In genomic region chr3:37030573-37030972, GRCh38 we compare ENCODE assay signal across 24 cellular contexts. TPM values are rescaled to one million over a fixed set of nuclear protein-coding genes. Genes with fewer than 3 reads are reported as not detected.
DNase-seq lines count a peak whose midpoint lies in the region; ATAC-seq and TF ChIP-seq lines count a peak whose summit lies in the region.
"Had no signal": no experiment of that assay in that cellular context is flagged by ENCODE, and none has a peak within 500 bp of the region (broad histone marks: within the 10 kb centered on the region; RNA-seq: fewer than 3 reads in every experiment).

No MANE protein-coding gene starts in this region.

- POLR2A ChIA-PET in SK-N-SH (lab: Yijun Ruan, JAX) = interaction anchor here (1.1 kb wide), 1 partner anchor 11 kb away, joined by 3 read pairs; no protein-coding TSS in a partner anchor

- H3K4me3 ChIP-seq in SK-N-SH (ENCODE audit: low read depth in 2 of 2, low read length in 1 of 2) (no peak overlapping the region), coronary artery (no peak overlapping the region), thoracic aorta (no peak overlapping the region)
- H3K4me3 ChIP-seq: suprapubic skin had no signal

- H3K36me3 ChIP-seq in SK-N-SH (replicated peaks in 1 of 2; ENCODE audit: control insufficient read depth in 1 of 2, insufficient read depth in 2 of 2, low read length in 1 of 2) (peaks cover 53 to 68% of the 10 kb centered on the region in 2 experiments), thoracic aorta (no peaks in the 10 kb centered on the region)

- 0 out of 4 replicates have a peak overlapping the region, but pooled peaks have one; percentile 7 to 34 for H3K27ac ChIP-seq in SK-N-SH (ENCODE audit: low read depth in 2 of 2, low read length in 1 of 2)
- peak overlapping the region; percentile 72 to 82 for H3K27ac ChIP-seq in coronary artery
- peak overlapping the region; percentile 49 to 55 for H3K27ac ChIP-seq in thoracic aorta
- H3K27ac ChIP-seq: 22Rv1 had no signal

- H3K9ac ChIP-seq in SK-N-SH = no peak overlapping the region

- CTCF ChIA-PET in SK-N-SH (lab: Yijun Ruan, JAX) = no interaction called here

- H3K4me1 ChIP-seq in SK-N-SH (ENCODE audit: control insufficient read depth in 1 of 2, insufficient read depth in 2 of 2, low read depth in 1 of 2, low read length in 1 of 2) = peaks cover 0 to 2% of the 10 kb centered on the region in 2 experiments; a peak in 1 of 4 replicates
- H3K4me1 ChIP-seq in thoracic aorta (ENCODE audit: control insufficient read depth in 1 of 2, low read depth in 2 of 2) = peaks cover 20 to 72% of the 10 kb centered on the region in 2 donors

- DNase-seq in SK-N-SH (no peak), coronary artery (ENCODE audit: low spot score) (no peak), lung microvascular endothelial cell (ENCODE audit: low read depth in 2 of 2) (peak; percentile 33 to 95), thoracic aorta (ENCODE audit: low spot score) (no peak), T-helper 1 cell (no peak)
- DNase-seq: activated naive CD4-positive, alpha-beta T cell treated with Interleukin-2 at 50 U/mL for 16 hours; activated T-cell treated with anti-CD3 and anti-CD28 coated beads, Interleukin-2, amount 50 U/mL, for 4 hours; AML-193; amniotic stem cell; DMS53; foreskin melanocyte; GDM1; mesendoderm; naive thymus-derived CD4-positive, alpha-beta T cell; NCI-H2081 treated with DMSO at 0.1 percent for 48 hours; NCI-H446 treated with DMSO at 0.1 percent for 48 hours; NK-92 treated with Interleukin-12 subunit alpha and Interleukin-12 subunit beta, amount 100 ng/mL, for 24 hours; occipital lobe; T1000 had no signal

- H3K27me3 ChIP-seq in SK-N-SH (ENCODE audit: insufficient read depth) (no peaks in the 10 kb centered on the region), thoracic aorta (replicated peaks; ENCODE audit: insufficient read depth) (no peaks in the 10 kb centered on the region)
- H3K27me3 ChIP-seq: suprapubic skin had no signal

- no peaks in the 10 kb centered on the region for H3K9me2 ChIP-seq in SK-N-SH

- peaks cover 5% of the 10 kb centered on the region for H3F3A ChIP-seq in SK-N-SH (replicated peaks; ENCODE audit: insufficient read depth)

- no peaks in the 10 kb centered on the region for H3K79me2 ChIP-seq in SK-N-SH (ENCODE audit: insufficient read depth)

- TF ChIP-seq CTCF in SK-N-SH (IDR thresholded peaks at IDR 0.05) = no peak
- TF ChIP-seq CTCF in coronary artery (IDR thresholded peaks at IDR 0.05) = no peak
- no peak for TF ChIP-seq CTCF in thoracic aorta (IDR thresholded peaks at IDR 0.05)

- no peak for TF ChIP-seq RAD21 in SK-N-SH (IDR thresholded peaks at IDR 0.05; ENCODE audit: low read length)

- H3K4me2 ChIP-seq in SK-N-SH = no peak overlapping the region

- no peaks in the 10 kb centered on the region for H3K9me3 ChIP-seq in SK-N-SH
- H3K9me3 ChIP-seq in thoracic aorta = no peaks in the 10 kb centered on the region
- H3K9me3 ChIP-seq: suprapubic skin had no signal

- ATAC-seq in SK-N-SH treated with all-trans-retinoic acid at 6 μM for 48 hours = no peak
- ATAC-seq in thoracic aorta (ENCODE audit: insufficient number of reproducible peaks, low FRiP score, low read depth) = no peak
- ATAC-seq in HG03196 (IDR thresholded peaks at IDR 0.05; ENCODE audit: unreplicated experiment) = no peak
- ATAC-seq in GM21447 (IDR thresholded peaks at IDR 0.05; ENCODE audit: unreplicated experiment) = no peak
- ATAC-seq: activated T-cell treated with anti-CD3 and anti-CD28 coated beads, Interleukin-2, amount 50 U/mL, for 4 hours; naive thymus-derived CD4-positive, alpha-beta T cell had no signal

- H2AFZ ChIP-seq in SK-N-SH (ENCODE audit: low read depth) = no peak overlapping the region

- 86% methylated on average over 3 of the region's 3 CpGs for WGBS in SK-N-SH (ENCODE audit: low lambda C conversion rate)

- no peaks in the 10 kb centered on the region for H4K20me1 ChIP-seq in SK-N-SH (ENCODE audit: insufficient read depth)

- TF ChIP-seq EP300 in SK-N-SH (IDR thresholded peaks at IDR 0.05; ENCODE audit: borderline replicate concordance in 1 of 2, low read depth in 1 of 2, low read length in 1 of 2) = no peak

TF ChIP-seq in SK-N-SH, 30 proteins besides CTCF, POLR2A, EP300 and RAD21:
- no peak for TF ChIP-seq SMC3 (IDR thresholded peaks at IDR 0.05; ENCODE audit: low read depth, low read length)
- no peak for TF ChIP-seq JUND (IDR thresholded peaks at IDR 0.05)
- no peak for TF ChIP-seq GABPA (IDR thresholded peaks at IDR 0.05; ENCODE audit: low read depth)
- no peak for TF ChIP-seq POLR2AphosphoS5 (IDR thresholded peaks at IDR 0.05; ENCODE audit: low read depth, low read length)
- no peak for TF ChIP-seq PBX3 (IDR thresholded peaks at IDR 0.05)
- TF ChIP-seq ZBTB33 (IDR thresholded peaks at IDR 0.05; ENCODE audit: borderline replicate concordance, low read depth) = no peak
- no peak for TF ChIP-seq SIN3A (IDR thresholded peaks at IDR 0.05; ENCODE audit: borderline replicate concordance, low read depth, low read length)
- no peak for TF ChIP-seq EZH2phosphoT487 (IDR thresholded peaks at IDR 0.05; ENCODE audit: borderline replicate concordance, low read depth)

TF ChIP-seq in SK-N-SH treated with all-trans-retinoic acid at 6 μM for 48 hours, 23 proteins besides CTCF, POLR2A, EP300 and RAD21:
- TF ChIP-seq GLIS3 (CRISPR knock-in tag; IDR thresholded peaks at IDR 0.05) = no peak
- TF ChIP-seq TOX (CRISPR knock-in tag; IDR thresholded peaks at IDR 0.05; ENCODE audit: borderline replicate concordance) = no peak
- TF ChIP-seq ZNF70 (CRISPR knock-in tag; IDR thresholded peaks at IDR 0.05) = no peak
- no peak for TF ChIP-seq TCF4 (CRISPR knock-in tag; IDR thresholded peaks at IDR 0.05; ENCODE audit: borderline replicate concordance)
- no peak for TF ChIP-seq ZFP3 (CRISPR knock-in tag; IDR thresholded peaks at IDR 0.05)
- no peak for TF ChIP-seq BACH2 (CRISPR knock-in tag; IDR thresholded peaks at IDR 0.05; ENCODE audit: borderline replicate concordance)
- TF ChIP-seq POU6F1 (CRISPR knock-in tag; IDR thresholded peaks at IDR 0.05; ENCODE audit: borderline replicate concordance, low read depth) = no peak
- no peak for TF ChIP-seq PPARA (CRISPR knock-in tag; IDR thresholded peaks at IDR 0.05; ENCODE audit: borderline replicate concordance)
- no peak for TF ChIP-seq CSRNP3 (CRISPR knock-in tag; IDR thresholded peaks at IDR 0.05)

RNA-seq across cellular contexts. Expression of gene MLH1, which starts 37.3 kb away (rescaled TPM):
- 24.0 and 30.2 TPM in 2 replicates for polyA plus RNA-seq in SK-N-SH (2012; rRNA removed)
- 29.9 and 30.0 TPM in 2 replicates for polyA plus RNA-seq in SK-N-SH (2012; cell fraction: cytosol; rRNA removed)
- 22.7 and 23.9 TPM in 2 replicates for polyA plus RNA-seq in SK-N-SH (2012; cell fraction: nucleus; rRNA removed)
- total RNA-seq in lung microvascular endothelial cell (29.4 and 31.8 TPM in 2 replicates), thoracic aorta (10 to 100 TPM; 33.6 to 75.6 TPM)

RNA-seq across cellular contexts. Expression of gene EPM2AIP1, which starts 37.6 kb away (rescaled TPM):
- 4.7 and 6.5 TPM in 2 replicates for polyA plus RNA-seq in SK-N-SH (2012; rRNA removed)
- polyA plus RNA-seq in SK-N-SH (2012; cell fraction: cytosol; rRNA removed) = 5.2 and 5.7 TPM in 2 replicates
- polyA plus RNA-seq in SK-N-SH (2012; cell fraction: nucleus; rRNA removed) = 7.8 and 14.2 TPM in 2 replicates
- total RNA-seq in lung microvascular endothelial cell (7.4 and 11.1 TPM in 2 replicates), thoracic aorta (10 to 100 TPM; 11.2 to 32.6 TPM)

Comparison
In these comparisons a context has a peak if more than half of its experiments do, and no peak if none do; other contexts are left out.
1. DNase-seq: peak in lung microvascular endothelial cell (2 of 2); none in SK-N-SH (single experiment), coronary artery (single experiment), thoracic aorta (single experiment) and T-helper 1 cell (0 of 5).
2. H3K27ac ChIP-seq: peak in every context shown above with its lines; median percentile 77 in coronary artery; 52 in thoracic aorta; 20 in SK-N-SH.